In the genomic region with DNA sequence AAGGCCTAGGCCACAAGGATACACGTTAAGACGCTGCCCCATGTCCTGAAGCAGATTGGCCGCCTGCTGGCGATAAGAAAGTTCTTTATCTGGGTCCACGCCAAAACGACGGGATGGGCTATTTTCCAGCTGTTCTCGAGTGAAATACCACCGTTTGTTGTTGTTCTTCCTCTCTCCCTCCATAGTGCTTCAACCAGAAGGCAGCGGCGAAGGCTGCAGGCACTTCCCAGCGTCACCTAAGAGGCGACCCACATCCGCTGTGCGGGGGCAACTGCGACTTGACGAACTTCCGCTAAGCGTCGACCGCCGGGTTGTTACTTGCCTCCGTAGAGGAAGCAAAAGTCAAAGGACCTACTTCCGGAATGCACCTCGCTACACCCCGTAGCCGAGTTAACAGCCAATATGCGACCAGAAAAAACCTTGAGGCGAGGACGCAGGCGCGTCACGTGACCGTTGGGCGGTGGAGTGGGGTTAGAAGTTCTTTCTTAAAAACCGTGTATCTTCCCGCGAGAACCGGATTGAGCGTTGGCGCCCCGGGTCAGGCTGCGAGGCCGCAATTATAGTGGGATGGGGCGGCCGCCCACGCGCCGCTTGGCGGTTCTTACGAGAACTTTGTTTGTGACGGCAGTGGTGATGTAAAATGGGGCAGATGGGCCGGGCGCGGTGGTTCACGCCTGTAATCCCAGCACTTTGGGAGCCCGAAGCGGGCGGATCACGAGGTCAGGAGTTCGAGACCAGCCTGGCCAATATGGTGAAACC, we compare ENCODE assay signal across 1 cellular context.
TF ChIP-seq lines count a peak whose summit lies in the region.

A gene (minus strand): TSS at position 215 of the 759 bp plus-strand sequence. CDS start 32 bp downstream, at position 183.

TF ChIP-seq in HepG2, 621 proteins besides CTCF, POLR2A, EP300 and RAD21 (continued from another document and continues in another):
- TF ChIP-seq, protein P1, sequence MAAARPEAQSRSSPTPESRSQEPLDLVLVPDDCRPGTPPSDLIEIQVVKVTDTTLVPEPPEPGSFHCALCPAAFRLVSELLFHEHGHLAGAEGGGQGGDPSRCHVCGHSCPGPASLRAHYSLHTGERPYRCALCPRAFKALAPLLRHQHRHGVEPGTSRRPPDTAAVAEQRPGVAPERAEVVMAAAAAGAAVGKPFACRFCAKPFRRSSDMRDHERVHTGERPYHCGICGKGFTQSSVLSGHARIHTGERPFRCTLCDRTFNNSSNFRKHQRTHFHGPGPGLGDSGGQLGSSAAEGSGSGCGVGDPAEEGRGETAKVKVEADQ (CRISPR knock-in tag; IDR thresholded peaks at IDR 0.05; ENCODE audit: borderline replicate concordance), result no peak
- peak; percentile 92 for TF ChIP-seq BHLHE40 (IDR thresholded peaks at IDR 0.05; ENCODE audit: low read length)
- TF ChIP-seq, protein P2, sequence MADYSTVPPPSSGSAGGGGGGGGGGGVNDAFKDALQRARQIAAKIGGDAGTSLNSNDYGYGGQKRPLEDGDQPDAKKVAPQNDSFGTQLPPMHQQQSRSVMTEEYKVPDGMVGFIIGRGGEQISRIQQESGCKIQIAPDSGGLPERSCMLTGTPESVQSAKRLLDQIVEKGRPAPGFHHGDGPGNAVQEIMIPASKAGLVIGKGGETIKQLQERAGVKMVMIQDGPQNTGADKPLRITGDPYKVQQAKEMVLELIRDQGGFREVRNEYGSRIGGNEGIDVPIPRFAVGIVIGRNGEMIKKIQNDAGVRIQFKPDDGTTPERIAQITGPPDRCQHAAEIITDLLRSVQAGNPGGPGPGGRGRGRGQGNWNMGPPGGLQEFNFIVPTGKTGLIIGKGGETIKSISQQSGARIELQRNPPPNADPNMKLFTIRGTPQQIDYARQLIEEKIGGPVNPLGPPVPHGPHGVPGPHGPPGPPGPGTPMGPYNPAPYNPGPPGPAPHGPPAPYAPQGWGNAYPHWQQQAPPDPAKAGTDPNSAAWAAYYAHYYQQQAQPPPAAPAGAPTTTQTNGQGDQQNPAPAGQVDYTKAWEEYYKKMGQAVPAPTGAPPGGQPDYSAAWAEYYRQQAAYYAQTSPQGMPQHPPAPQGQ (CRISPR knock-in tag; IDR thresholded peaks at IDR 0.05; ENCODE audit: borderline replicate concordance), result no peak
- TF ChIP-seq ZNF138 (CRISPR knock-in tag; IDR thresholded peaks at IDR 0.05; ENCODE audit: low read depth), result no peak
- TF ChIP-seq, protein P3, sequence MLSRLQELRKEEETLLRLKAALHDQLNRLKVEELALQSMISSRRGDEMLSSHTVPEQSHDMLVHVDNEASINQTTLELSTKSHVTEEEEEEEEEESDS (CRISPR knock-in tag; IDR thresholded peaks at IDR 0.05; ENCODE audit: borderline replicate concordance), result no peak; the same call in 1 of the 2 replicates
- TF ChIP-seq, protein P4, sequence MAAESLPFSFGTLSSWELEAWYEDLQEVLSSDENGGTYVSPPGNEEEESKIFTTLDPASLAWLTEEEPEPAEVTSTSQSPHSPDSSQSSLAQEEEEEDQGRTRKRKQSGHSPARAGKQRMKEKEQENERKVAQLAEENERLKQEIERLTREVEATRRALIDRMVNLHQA (CRISPR knock-in tag; IDR thresholded peaks at IDR 0.05), result 0 out of 2 replicates have a peak, but pooled peaks have one; percentile 28
- peak; percentile 86 for TF ChIP-seq HNRNPLL (IDR thresholded peaks at IDR 0.05; ENCODE audit: low read depth, low read length, poor library complexity, severe bottlenecking)
- TF ChIP-seq, protein P5, sequence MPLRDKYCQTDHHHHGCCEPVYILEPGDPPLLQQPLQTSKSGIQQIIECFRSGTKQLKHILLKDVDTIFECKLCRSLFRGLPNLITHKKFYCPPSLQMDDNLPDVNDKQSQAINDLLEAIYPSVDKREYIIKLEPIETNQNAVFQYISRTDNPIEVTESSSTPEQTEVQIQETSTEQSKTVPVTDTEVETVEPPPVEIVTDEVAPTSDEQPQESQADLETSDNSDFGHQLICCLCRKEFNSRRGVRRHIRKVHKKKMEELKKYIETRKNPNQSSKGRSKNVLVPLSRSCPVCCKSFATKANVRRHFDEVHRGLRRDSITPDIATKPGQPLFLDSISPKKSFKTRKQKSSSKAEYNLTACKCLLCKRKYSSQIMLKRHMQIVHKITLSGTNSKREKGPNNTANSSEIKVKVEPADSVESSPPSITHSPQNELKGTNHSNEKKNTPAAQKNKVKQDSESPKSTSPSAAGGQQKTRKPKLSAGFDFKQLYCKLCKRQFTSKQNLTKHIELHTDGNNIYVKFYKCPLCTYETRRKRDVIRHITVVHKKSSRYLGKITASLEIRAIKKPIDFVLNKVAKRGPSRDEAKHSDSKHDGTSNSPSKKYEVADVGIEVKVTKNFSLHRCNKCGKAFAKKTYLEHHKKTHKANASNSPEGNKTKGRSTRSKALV (CRISPR knock-in tag; IDR thresholded peaks at IDR 0.05), result no peak
- no peak for TF ChIP-seq ZNF552 (CRISPR knock-in tag; IDR thresholded peaks at IDR 0.05; ENCODE audit: borderline replicate concordance)
- 0 out of 2 replicates have a peak, but pooled peaks have one; percentile 17 for TF ChIP-seq NFKB2 (CRISPR knock-in tag; IDR thresholded peaks at IDR 0.05; ENCODE audit: borderline replicate concordance)
- TF ChIP-seq, protein P6, sequence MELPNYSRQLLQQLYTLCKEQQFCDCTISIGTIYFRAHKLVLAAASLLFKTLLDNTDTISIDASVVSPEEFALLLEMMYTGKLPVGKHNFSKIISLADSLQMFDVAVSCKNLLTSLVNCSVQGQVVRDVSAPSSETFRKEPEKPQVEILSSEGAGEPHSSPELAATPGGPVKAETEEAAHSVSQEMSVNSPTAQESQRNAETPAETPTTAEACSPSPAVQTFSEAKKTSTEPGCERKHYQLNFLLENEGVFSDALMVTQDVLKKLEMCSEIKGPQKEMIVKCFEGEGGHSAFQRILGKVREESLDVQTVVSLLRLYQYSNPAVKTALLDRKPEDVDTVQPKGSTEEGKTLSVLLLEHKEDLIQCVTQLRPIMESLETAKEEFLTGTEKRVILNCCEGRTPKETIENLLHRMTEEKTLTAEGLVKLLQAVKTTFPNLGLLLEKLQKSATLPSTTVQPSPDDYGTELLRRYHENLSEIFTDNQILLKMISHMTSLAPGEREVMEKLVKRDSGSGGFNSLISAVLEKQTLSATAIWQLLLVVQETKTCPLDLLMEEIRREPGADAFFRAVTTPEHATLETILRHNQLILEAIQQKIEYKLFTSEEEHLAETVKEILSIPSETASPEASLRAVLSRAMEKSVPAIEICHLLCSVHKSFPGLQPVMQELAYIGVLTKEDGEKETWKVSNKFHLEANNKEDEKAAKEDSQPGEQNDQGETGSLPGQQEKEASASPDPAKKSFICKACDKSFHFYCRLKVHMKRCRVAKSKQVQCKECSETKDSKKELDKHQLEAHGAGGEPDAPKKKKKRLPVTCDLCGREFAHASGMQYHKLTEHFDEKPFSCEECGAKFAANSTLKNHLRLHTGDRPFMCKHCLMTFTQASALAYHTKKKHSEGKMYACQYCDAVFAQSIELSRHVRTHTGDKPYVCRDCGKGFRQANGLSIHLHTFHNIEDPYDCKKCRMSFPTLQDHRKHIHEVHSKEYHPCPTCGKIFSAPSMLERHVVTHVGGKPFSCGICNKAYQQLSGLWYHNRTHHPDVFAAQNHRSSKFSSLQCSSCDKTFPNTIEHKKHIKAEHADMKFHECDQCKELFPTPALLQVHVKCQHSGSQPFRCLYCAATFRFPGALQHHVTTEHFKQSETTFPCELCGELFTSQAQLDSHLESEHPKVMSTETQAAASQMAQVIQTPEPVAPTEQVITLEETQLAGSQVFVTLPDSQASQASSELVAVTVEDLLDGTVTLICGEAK (IDR thresholded peaks at IDR 0.05), result peak; percentile 76
- TF ChIP-seq, protein P6 (CRISPR knock-in tag; IDR thresholded peaks at IDR 0.05), result peak; percentile 82
- TF ChIP-seq, protein P7, sequence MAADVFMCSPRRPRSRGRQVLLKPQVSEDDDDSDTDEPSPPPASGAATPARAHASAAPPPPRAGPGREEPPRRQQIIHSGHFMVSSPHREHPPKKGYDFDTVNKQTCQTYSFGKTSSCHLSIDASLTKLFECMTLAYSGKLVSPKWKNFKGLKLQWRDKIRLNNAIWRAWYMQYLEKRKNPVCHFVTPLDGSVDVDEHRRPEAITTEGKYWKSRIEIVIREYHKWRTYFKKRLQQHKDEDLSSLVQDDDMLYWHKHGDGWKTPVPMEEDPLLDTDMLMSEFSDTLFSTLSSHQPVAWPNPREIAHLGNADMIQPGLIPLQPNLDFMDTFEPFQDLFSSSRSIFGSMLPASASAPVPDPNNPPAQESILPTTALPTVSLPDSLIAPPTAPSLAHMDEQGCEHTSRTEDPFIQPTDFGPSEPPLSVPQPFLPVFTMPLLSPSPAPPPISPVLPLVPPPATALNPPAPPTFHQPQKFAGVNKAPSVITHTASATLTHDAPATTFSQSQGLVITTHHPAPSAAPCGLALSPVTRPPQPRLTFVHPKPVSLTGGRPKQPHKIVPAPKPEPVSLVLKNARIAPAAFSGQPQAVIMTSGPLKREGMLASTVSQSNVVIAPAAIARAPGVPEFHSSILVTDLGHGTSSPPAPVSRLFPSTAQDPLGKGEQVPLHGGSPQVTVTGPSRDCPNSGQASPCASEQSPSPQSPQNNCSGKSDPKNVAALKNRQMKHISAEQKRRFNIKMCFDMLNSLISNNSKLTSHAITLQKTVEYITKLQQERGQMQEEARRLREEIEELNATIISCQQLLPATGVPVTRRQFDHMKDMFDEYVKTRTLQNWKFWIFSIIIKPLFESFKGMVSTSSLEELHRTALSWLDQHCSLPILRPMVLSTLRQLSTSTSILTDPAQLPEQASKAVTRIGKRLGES (CRISPR knock-in tag; IDR thresholded peaks at IDR 0.05; ENCODE audit: borderline replicate concordance), result no peak; the same call in 1 of the 2 replicates
- TF ChIP-seq, protein P8, sequence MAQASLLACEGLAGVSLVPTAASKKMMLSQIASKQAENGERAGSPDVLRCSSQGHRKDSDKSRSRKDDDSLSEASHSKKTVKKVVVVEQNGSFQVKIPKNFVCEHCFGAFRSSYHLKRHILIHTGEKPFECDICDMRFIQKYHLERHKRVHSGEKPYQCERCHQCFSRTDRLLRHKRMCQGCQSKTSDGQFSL (CRISPR knock-in tag; IDR thresholded peaks at IDR 0.05), result no peak
- peak; percentile 80 for TF ChIP-seq SALL1 (CRISPR knock-in tag; IDR thresholded peaks at IDR 0.05)
- TF ChIP-seq SIX1 (CRISPR knock-in tag; IDR thresholded peaks at IDR 0.05; ENCODE audit: borderline replicate concordance), result no peak; the same call in 1 of the 2 replicates
- peak; percentile 94 for TF ChIP-seq FOXK1 (CRISPR knock-in tag; IDR thresholded peaks at IDR 0.05; ENCODE audit: borderline replicate concordance, low read depth)
- TF ChIP-seq PCBP2 (optimal IDR thresholded peaks at IDR 0.05; ENCODE audit: low read depth, low read length, poor library complexity, severe bottlenecking), result no peak
- TF ChIP-seq HDAC6 (IDR thresholded peaks at IDR 0.05; ENCODE audit: low read depth, low read length), result no peak
- TF ChIP-seq ZFY (CRISPR knock-in tag; IDR thresholded peaks at IDR 0.05), result peak; percentile 98
- TF ChIP-seq, protein P9, sequence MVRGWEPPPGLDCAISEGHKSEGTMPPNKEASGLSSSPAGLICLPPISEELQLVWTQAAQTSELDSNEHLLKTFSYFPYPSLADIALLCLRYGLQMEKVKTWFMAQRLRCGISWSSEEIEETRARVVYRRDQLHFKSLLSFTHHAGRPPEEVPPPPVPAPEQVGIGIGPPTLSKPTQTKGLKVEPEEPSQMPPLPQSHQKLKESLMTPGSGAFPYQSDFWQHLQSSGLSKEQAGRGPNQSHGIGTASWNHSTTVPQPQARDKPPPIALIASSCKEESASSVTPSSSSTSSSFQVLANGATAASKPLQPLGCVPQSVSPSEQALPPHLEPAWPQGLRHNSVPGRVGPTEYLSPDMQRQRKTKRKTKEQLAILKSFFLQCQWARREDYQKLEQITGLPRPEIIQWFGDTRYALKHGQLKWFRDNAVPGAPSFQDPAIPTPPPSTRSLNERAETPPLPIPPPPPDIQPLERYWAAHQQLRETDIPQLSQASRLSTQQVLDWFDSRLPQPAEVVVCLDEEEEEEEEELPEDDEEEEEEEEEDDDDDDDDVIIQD (CRISPR knock-in tag; IDR thresholded peaks at IDR 0.05; ENCODE audit: low read depth), result peak; percentile 98
- TF ChIP-seq ZNF782 (CRISPR knock-in tag; IDR thresholded peaks at IDR 0.05; ENCODE audit: borderline replicate concordance), result peak; percentile 19; the same call in 1 of the 2 replicates
- TF ChIP-seq, protein P10, sequence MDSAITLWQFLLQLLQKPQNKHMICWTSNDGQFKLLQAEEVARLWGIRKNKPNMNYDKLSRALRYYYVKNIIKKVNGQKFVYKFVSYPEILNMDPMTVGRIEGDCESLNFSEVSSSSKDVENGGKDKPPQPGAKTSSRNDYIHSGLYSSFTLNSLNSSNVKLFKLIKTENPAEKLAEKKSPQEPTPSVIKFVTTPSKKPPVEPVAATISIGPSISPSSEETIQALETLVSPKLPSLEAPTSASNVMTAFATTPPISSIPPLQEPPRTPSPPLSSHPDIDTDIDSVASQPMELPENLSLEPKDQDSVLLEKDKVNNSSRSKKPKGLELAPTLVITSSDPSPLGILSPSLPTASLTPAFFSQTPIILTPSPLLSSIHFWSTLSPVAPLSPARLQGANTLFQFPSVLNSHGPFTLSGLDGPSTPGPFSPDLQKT (CRISPR knock-in tag; IDR thresholded peaks at IDR 0.05; ENCODE audit: borderline replicate concordance), result 0 out of 2 replicates have a peak, but pooled peaks have one; percentile 34
- TF ChIP-seq ZZZ3 (CRISPR knock-in tag; IDR thresholded peaks at IDR 0.05; ENCODE audit: borderline replicate concordance), result no peak; the same call in 1 of the 2 replicates
- no peak for TF ChIP-seq SMARCC2 (IDR thresholded peaks at IDR 0.05)
- peak; percentile 20; the same call in 1 of the 2 replicates for TF ChIP-seq SATB2 (CRISPR knock-in tag; IDR thresholded peaks at IDR 0.05)
- TF ChIP-seq SP4 (CRISPR knock-in tag; IDR thresholded peaks at IDR 0.05), result peak; percentile 65
- no peak for TF ChIP-seq KAT2B (IDR thresholded peaks at IDR 0.05; ENCODE audit: borderline replicate concordance, low read depth, low read length)
- peak; percentile 67; the same call in 1 of the 2 replicates for TF ChIP-seq KLF11 (CRISPR knock-in tag; IDR thresholded peaks at IDR 0.05)
- peak; percentile 59; the same call in 1 of the 2 replicates for TF ChIP-seq IRX3 (CRISPR knock-in tag; IDR thresholded peaks at IDR 0.05; ENCODE audit: borderline replicate concordance, low read depth)
- TF ChIP-seq SIN3B (IDR thresholded peaks at IDR 0.05; ENCODE audit: low read length), result peak; percentile 60; the same call in 1 of the 2 replicates
